ENCODE assay signal across 1 cellular context in the genomic region with DNA sequence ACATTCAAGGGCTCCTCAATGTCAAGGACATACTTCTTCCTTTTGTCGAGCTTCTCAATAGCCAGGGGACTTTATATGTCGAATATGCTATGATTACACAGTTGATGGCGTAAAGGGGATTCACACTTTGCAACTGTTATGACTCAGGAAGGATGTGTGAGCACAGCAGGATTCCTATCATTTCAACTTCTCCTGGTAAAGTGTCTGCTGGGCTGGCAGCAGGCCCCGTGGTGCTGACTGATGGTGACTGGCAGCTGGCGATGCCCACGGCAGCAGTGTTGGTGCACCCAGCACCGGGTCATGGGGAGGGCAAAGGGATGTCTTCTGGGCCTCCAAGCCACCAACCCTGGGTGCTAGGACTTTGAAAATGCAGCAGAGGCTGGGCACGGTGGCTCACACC.
TF ChIP-seq lines count a peak whose summit lies in the region.

No MANE protein-coding gene starts in this region.

TF ChIP-seq in SK-N-SH, 30 proteins besides CTCF, POLR2A, EP300 and RAD21 (continued from another document):
- TF ChIP-seq, protein P1, sequence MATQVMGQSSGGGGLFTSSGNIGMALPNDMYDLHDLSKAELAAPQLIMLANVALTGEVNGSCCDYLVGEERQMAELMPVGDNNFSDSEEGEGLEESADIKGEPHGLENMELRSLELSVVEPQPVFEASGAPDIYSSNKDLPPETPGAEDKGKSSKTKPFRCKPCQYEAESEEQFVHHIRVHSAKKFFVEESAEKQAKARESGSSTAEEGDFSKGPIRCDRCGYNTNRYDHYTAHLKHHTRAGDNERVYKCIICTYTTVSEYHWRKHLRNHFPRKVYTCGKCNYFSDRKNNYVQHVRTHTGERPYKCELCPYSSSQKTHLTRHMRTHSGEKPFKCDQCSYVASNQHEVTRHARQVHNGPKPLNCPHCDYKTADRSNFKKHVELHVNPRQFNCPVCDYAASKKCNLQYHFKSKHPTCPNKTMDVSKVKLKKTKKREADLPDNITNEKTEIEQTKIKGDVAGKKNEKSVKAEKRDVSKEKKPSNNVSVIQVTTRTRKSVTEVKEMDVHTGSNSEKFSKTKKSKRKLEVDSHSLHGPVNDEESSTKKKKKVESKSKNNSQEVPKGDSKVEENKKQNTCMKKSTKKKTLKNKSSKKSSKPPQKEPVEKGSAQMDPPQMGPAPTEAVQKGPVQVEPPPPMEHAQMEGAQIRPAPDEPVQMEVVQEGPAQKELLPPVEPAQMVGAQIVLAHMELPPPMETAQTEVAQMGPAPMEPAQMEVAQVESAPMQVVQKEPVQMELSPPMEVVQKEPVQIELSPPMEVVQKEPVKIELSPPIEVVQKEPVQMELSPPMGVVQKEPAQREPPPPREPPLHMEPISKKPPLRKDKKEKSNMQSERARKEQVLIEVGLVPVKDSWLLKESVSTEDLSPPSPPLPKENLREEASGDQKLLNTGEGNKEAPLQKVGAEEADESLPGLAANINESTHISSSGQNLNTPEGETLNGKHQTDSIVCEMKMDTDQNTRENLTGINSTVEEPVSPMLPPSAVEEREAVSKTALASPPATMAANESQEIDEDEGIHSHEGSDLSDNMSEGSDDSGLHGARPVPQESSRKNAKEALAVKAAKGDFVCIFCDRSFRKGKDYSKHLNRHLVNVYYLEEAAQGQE (IDR thresholded peaks at IDR 0.05; ENCODE audit: low read depth, low read length) = no peak
- no peak for TF ChIP-seq MXI1 (IDR thresholded peaks at IDR 0.05; ENCODE audit: low read depth, low read length)
- no peak for TF ChIP-seq RCOR1 (IDR thresholded peaks at IDR 0.05; ENCODE audit: low read length)
- no peak for TF ChIP-seq SIN3A (IDR thresholded peaks at IDR 0.05; ENCODE audit: borderline replicate concordance, low read depth, low read length)
TF ChIP-seq in SK-N-SH: peak in this region for 0.
